Comparison of ENCODE assay signal across 7 cellular contexts in the genomic region with DNA sequence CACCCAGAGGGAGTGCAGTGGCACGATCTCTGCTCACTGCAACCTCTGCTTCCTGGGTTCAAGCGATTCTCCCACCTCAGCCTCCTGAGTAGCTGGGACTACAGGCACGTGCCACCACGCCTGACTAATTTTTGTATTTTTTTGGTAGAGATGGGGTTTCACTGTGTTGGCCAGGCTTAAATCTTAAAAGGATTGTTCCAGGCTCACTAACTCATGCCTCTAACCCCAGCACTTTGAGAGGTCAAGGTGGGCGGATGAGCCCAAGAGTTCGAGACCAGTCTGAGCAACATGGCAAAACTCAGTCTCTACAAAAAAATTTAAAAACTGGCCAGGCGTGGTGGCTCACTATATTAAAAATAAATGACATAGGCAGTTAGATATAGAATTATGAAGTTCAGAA. TPM values are rescaled to one million over a fixed set of nuclear protein-coding genes. Genes with fewer than 3 reads are reported as not detected.
A peak's percentile ranks its signal among the peaks of the same experiment; 100 is the strongest.
DNase-seq lines count a peak whose midpoint lies in the region; ATAC-seq and TF ChIP-seq lines count a peak whose summit lies in the region.
"Not testable (repeated sequence)": the region's sequence is repeated elsewhere in the genome, so short reads cannot be mapped to it uniquely, and the experiment has no call there.

No MANE protein-coding gene starts in this region.

- H4K91ac ChIP-seq in H9 (ENCODE audit: insufficient read length, low read depth, low read length) = not testable (repeated sequence)

- not testable (repeated sequence) for H2BK120ac ChIP-seq in H9 (ENCODE audit: low read depth, low read length, poor library complexity, severe bottlenecking)

- H2BK15ac ChIP-seq in H9 (ENCODE audit: low read depth, low read length) = not testable (repeated sequence)

- H3K4ac ChIP-seq in H9 (ENCODE audit: low read depth, low read length) = not testable (repeated sequence)

- not testable (repeated sequence) for H2AFZ ChIP-seq in H9 (ENCODE audit: low read length)

- TF ChIP-seq CTCF in 22Rv1 (IDR thresholded peaks at IDR 0.05); H9 (conservative IDR thresholded peaks at IDR 0.05); right atrium auricular region (IDR thresholded peaks at IDR 0.05); nephron progenitor cell (IDR thresholded peaks at IDR 0.05): not testable (repeated sequence)

- H3K79me2 ChIP-seq in H9 (ENCODE audit: insufficient read depth, low read length) = peaks cover 41% of the 10 kb centered on the region; the same call in 1 of the 2 replicates

- not testable (repeated sequence) for H3K4me3 Mint-ChIP-seq in H9; T-helper 17 cell; dendritic cell treated with granulocyte-macrophage colony-stimulating factor and Interleukin-4, amounts not matched to agents 40 ng/mL and 50 ng/mL, for 4 days; nephron progenitor cell

- H3K18ac ChIP-seq in H9 (ENCODE audit: insufficient read length, low read depth, low read length) = not testable (repeated sequence)

- not testable (repeated sequence) for H3K9me3 Mint-ChIP-seq in H9; dendritic cell treated with granulocyte-macrophage colony-stimulating factor and Interleukin-4, amounts not matched to agents 40 ng/mL and 50 ng/mL, for 4 days; nephron progenitor cell

- not testable (repeated sequence) for H2AK5ac ChIP-seq in H9 (ENCODE audit: insufficient read length, low read length)

- not testable (repeated sequence) for H4K5ac ChIP-seq in H9 (ENCODE audit: insufficient read length, low read depth, low read length)

- H3K23ac ChIP-seq in H9 (ENCODE audit: insufficient read length, low read depth, low read length) = not testable (repeated sequence)

- ATAC-seq in T-helper 17 cell = not testable (repeated sequence)

- WGBS in H9 (ENCODE audit: extremely low coverage, insufficient read length, low lambda C conversion rate) = no CpG with 5 or more reads among the region's 7 CpGs

- not testable (repeated sequence) for H3K4me1 ChIP-seq in H9 (ENCODE audit: insufficient read depth, low read length)
- peaks cover 0 to 62% of the 10 kb centered on the region in 2 donors for H3K4me1 ChIP-seq in right atrium auricular region
- peaks cover 13 to 21% (median 20%) of the 10 kb centered on the region in 3 donors for H3K4me1 ChIP-seq in skeletal muscle tissue (ENCODE audit: control insufficient read depth in 3 of 3, insufficient read depth in 3 of 3, low read length in 3 of 3)

- H3T11ph ChIP-seq in H9 (ENCODE audit: low read length) = not testable (repeated sequence)

- not testable (repeated sequence) for H3K36me3 Mint-ChIP-seq in H9 (ENCODE audit: insufficient read depth in 1 of 3, low read depth in 3 of 3); T-helper 17 cell (ENCODE audit: low read depth); dendritic cell treated with granulocyte-macrophage colony-stimulating factor and Interleukin-4, amounts not matched to agents 40 ng/mL and 50 ng/mL, for 4 days (ENCODE audit: low read depth)
- H3K36me3 Mint-ChIP-seq in nephron progenitor cell (ENCODE audit: low read depth) = peaks cover 31% of the 10 kb centered on the region

- not testable (repeated sequence) for H3K9me3 ChIP-seq in H9 (ENCODE audit: control insufficient read depth, low read depth, low read length); T-helper 17 cell (ENCODE audit: control insufficient read depth, low read length, poor library complexity, severe bottlenecking); right atrium auricular region; skeletal muscle tissue (ENCODE audit: control insufficient read depth in 3 of 3, low read length in 3 of 3)

- peaks cover 15 to 20% of the 10 kb centered on the region in 2 experiments for H3K4me1 Mint-ChIP-seq in H9
- peaks cover 18% of the 10 kb centered on the region for H3K4me1 Mint-ChIP-seq in T-helper 17 cell
- peaks cover 39% of the 10 kb centered on the region for H3K4me1 Mint-ChIP-seq in dendritic cell treated with granulocyte-macrophage colony-stimulating factor and Interleukin-4, amounts not matched to agents 40 ng/mL and 50 ng/mL, for 4 days (ENCODE audit: low read depth)
- H3K4me1 Mint-ChIP-seq in nephron progenitor cell = peaks cover 19% of the 10 kb centered on the region

- not testable (repeated sequence) for H3K23me2 ChIP-seq in H9 (ENCODE audit: insufficient read length, low read depth, low read length, poor library complexity, severe bottlenecking)

- H3K4me3 ChIP-seq in right atrium auricular region; skeletal muscle tissue (ENCODE audit: low read length in 3 of 3): not testable (repeated sequence)

- not testable (repeated sequence) for H3K27me3 Mint-ChIP-seq in H9 (ENCODE audit: low read depth); T-helper 17 cell; dendritic cell treated with granulocyte-macrophage colony-stimulating factor and Interleukin-4, amounts not matched to agents 40 ng/mL and 50 ng/mL, for 4 days; nephron progenitor cell (ENCODE audit: low read depth, poor library complexity)

- DNase-seq in H9; T-helper 17 cell; right atrium auricular region (ENCODE audit: low spot score); nephron progenitor cell: not testable (repeated sequence)

- H3K56ac ChIP-seq in H9 (ENCODE audit: insufficient read length, low read depth, low read length) = not testable (repeated sequence)

- H3K27ac ChIP-seq in 22Rv1 (peak overlapping the region; percentile 53), right atrium auricular region (peak overlapping the region; percentile 64 to 79), skeletal muscle tissue (ENCODE audit: low read depth, low read length) (peak overlapping the region; percentile 50)
- not testable (repeated sequence) for H3K27ac ChIP-seq in H9 (ENCODE audit: insufficient read length, low read depth, low read length)

- not testable (repeated sequence) for H4K20me1 ChIP-seq in H9 (ENCODE audit: control insufficient read depth, insufficient read depth, insufficient read length)

- intact Hi-C loops in dendritic cell treated with granulocyte-macrophage colony-stimulating factor and Interleukin-4, amounts not matched to agents 40 ng/mL and 50 ng/mL, for 4 days (cut with micrococcal nuclease) = not testable (repeated sequence)

- H3K27ac Mint-ChIP-seq in H9 (peak overlapping the region; percentile 32 to 72 (median 48); a peak in 2 of 7 replicates), T-helper 17 cell (peak overlapping the region; percentile 49), nephron progenitor cell (peak overlapping the region; percentile 95)
- peak overlapping the region; percentile 32 for H3K27ac Mint-ChIP-seq in dendritic cell treated with granulocyte-macrophage colony-stimulating factor and Interleukin-4, amounts not matched to agents 40 ng/mL and 50 ng/mL, for 4 days

- H3K14ac ChIP-seq in H9 (ENCODE audit: insufficient read depth, low read length) = not testable (repeated sequence)

- not testable (repeated sequence) for H2BK20ac ChIP-seq in H9 (ENCODE audit: low read depth, low read length, poor library complexity, severe bottlenecking)

- not testable (repeated sequence) for H2BK5ac ChIP-seq in H9 (ENCODE audit: insufficient read length, low read length)

- H3K36me3 ChIP-seq in right atrium auricular region; skeletal muscle tissue (ENCODE audit: control insufficient read depth in 3 of 3, insufficient read depth in 3 of 3, low read length in 3 of 3): not testable (repeated sequence)

- not testable (repeated sequence) for H3K9ac ChIP-seq in H9 (ENCODE audit: extremely low read depth, insufficient read length, low read length)
- peak overlapping the region in 1 of 3 donors; percentile 43 for H3K9ac ChIP-seq in skeletal muscle tissue (ENCODE audit: low read depth in 1 of 3, low read length in 3 of 3)

- not testable (repeated sequence) for H3K27me3 ChIP-seq in H9 (ENCODE audit: insufficient read depth, low read length); right atrium auricular region; skeletal muscle tissue (ENCODE audit: control insufficient read depth in 3 of 3, insufficient read depth in 3 of 3, low read length in 3 of 3)

- H4K8ac ChIP-seq in H9 (replicated peaks; ENCODE audit: insufficient read length, low read depth, low read length) = not testable (repeated sequence)

- H2BK12ac ChIP-seq in H9 (ENCODE audit: insufficient read length, low read depth, low read length) = not testable (repeated sequence)

- H3K79me1 ChIP-seq in H9 (ENCODE audit: insufficient read depth, low read depth, low read length, poor library complexity, severe bottlenecking) = peaks cover 21% of the 10 kb centered on the region

- H3K4me2 ChIP-seq in H9 (ENCODE audit: insufficient read depth, insufficient read length, low read length) = not testable (repeated sequence)

RNA-seq across cellular contexts. Expression of gene RAF1, which starts 33.1 kb away (rescaled TPM):
- total RNA-seq in H9 (2021) (103 and 112 TPM in 2 replicates), T-helper 17 cell (100 to 1,000 TPM; 115 to 123 TPM), right atrium auricular region (100 to 1,000 TPM; 140 to 178 TPM), skeletal muscle tissue (131 TPM)

Comparison
In these comparisons a context has a peak if more than half of its experiments do, and no peak if none do; other contexts are left out.
1. H3K27ac Mint-ChIP-seq: peak in every context shown above with its lines; median percentile 95 in nephron progenitor cell; 49 in T-helper 17 cell; 48 in H9; 32 in dendritic cell treated with granulocyte-macrophage colony-stimulating factor and Interleukin-4, amounts not matched to agents 40 ng/mL and 50 ng/mL, for 4 days.